ENCODE assay signal across 1 cellular context in the genomic region with DNA sequence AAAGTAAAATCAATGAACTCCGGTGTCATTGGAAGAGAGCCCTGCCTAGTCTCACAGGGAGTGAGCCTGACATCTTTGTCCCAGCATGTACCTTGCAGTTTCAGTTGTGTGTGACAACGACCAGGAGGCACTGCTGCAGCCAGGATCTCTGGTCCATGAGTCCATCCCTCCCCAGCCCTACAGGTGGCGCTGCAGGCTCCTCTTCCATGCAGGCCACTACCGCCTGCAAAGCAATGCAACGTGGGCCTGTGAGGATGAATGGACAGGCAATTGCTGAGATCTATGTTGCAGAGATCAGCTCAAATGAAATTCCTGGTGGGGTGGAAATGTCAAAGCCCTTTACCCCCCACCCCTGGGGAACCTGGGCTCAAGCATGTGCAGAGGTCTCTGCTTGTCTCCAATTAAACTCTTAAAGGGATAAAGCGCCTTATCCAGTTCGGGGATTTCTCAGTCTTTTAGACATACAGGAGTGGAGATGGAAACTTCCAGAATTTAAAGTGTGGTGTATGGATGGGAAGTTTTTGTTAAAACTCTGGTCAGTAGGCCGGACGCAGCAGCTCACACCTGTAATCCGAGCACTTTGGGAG.
A peak's percentile ranks its signal among the peaks of the same experiment; 100 is the strongest.
TF ChIP-seq lines count a peak whose summit lies in the region.

No MANE protein-coding gene starts in this region.

TF ChIP-seq in H1, 55 proteins besides CTCF, POLR2A, EP300 and RAD21 (continued from another document):
- no peak for TF ChIP-seq ATF2 (IDR thresholded peaks at IDR 0.05; ENCODE audit: low read length)
- TF ChIP-seq YY1 (IDR thresholded peaks at IDR 0.05; ENCODE audit: low read depth, low read length), result no peak
- TF ChIP-seq GTF2F1 (IDR thresholded peaks at IDR 0.05; ENCODE audit: borderline replicate concordance, low read depth, low read length), result no peak
- no peak for TF ChIP-seq ZNF274 (IDR thresholded peaks at IDR 0.05; ENCODE audit: borderline replicate concordance, extremely low read depth, low read length)
- TF ChIP-seq TAF7 (optimal IDR thresholded peaks at IDR 0.05; ENCODE audit: borderline replicate concordance, low read depth, low read length), result no peak
- no peak for TF ChIP-seq SAP30 (IDR thresholded peaks at IDR 0.05; ENCODE audit: insufficient read depth, insufficient replicate concordance, low read length)
- no peak for TF ChIP-seq SP1 (IDR thresholded peaks at IDR 0.05; ENCODE audit: low read depth, low read length)
- TF ChIP-seq TEAD4 (IDR thresholded peaks at IDR 0.05; ENCODE audit: low read depth, low read length), result 0 out of 2 replicates have a peak, but pooled peaks have one; percentile 48
- TF ChIP-seq, protein P1, sequence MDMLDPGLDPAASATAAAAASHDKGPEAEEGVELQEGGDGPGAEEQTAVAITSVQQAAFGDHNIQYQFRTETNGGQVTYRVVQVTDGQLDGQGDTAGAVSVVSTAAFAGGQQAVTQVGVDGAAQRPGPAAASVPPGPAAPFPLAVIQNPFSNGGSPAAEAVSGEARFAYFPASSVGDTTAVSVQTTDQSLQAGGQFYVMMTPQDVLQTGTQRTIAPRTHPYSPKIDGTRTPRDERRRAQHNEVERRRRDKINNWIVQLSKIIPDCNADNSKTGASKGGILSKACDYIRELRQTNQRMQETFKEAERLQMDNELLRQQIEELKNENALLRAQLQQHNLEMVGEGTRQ (IDR thresholded peaks at IDR 0.05; ENCODE audit: low read length), result no peak
- no peak for TF ChIP-seq NRF1 (IDR thresholded peaks at IDR 0.05; ENCODE audit: low read depth, low read length)
- no peak for TF ChIP-seq TAF1 (IDR thresholded peaks at IDR 0.05; ENCODE audit: low read depth, low read length)
- no peak for TF ChIP-seq CHD1 (IDR thresholded peaks at IDR 0.05; ENCODE audit: low read depth, low read length)
- TF ChIP-seq NANOG (IDR thresholded peaks at IDR 0.05; ENCODE audit: insufficient read depth, low read depth, low read length, poor library complexity, severe bottlenecking), result no peak
- no peak for TF ChIP-seq KDM1A (IDR thresholded peaks at IDR 0.05; ENCODE audit: borderline replicate concordance, low read length)
- TF ChIP-seq TBP (IDR thresholded peaks at IDR 0.05; ENCODE audit: low read depth, low read length), result 0 out of 2 replicates have a peak, but pooled peaks have one; percentile 19
- TF ChIP-seq, protein P2, sequence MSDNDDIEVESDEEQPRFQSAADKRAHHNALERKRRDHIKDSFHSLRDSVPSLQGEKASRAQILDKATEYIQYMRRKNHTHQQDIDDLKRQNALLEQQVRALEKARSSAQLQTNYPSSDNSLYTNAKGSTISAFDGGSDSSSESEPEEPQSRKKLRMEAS (IDR thresholded peaks at IDR 0.05), result peak; percentile 73
- peak; percentile 28 for TF ChIP-seq ASH2L (IDR thresholded peaks at IDR 0.05; ENCODE audit: low read length)
- TF ChIP-seq GABPA (IDR thresholded peaks at IDR 0.05; ENCODE audit: borderline replicate concordance, insufficient read depth, low read length), result 0 out of 2 replicates have a peak, but pooled peaks have one; percentile 38
